In genomic region chr20:50312682-50313187, GRCh38 we compare ENCODE assay signal across 13 cellular contexts.
A peak's percentile ranks its signal among the peaks of the same experiment; 100 is the strongest.
DNase-seq lines count a peak whose midpoint lies in the region; ATAC-seq, FAIRE-seq and TF ChIP-seq lines count a peak whose summit lies in the region.
"Had no signal": no experiment of that assay in that cellular context is flagged by ENCODE, and none has a peak within 500 bp of the region (broad histone marks: within the 10 kb centered on the region; RNA-seq: fewer than 3 reads in every experiment).

No MANE protein-coding gene starts in this region.

- no peak overlapping the region for H3K27ac Mint-ChIP-seq in activated naive CD4-positive, alpha-beta T cell treated with anti-CD3 and anti-CD28 coated beads, Interleukin-2, amount 50 U/mL, for 72 hours

- peak overlapping the region; percentile 76 for H4K91ac ChIP-seq in mesenchymal stem cell (ENCODE audit: low read length)

- no peaks in the 10 kb centered on the region for H3K9me1 ChIP-seq in endothelial cell of umbilical vein (replicated peaks; ENCODE audit: control insufficient read depth, extremely low read depth, insufficient read depth, low read length)

- H2BK15ac ChIP-seq in mesenchymal stem cell (ENCODE audit: low read depth, poor library complexity, severe bottlenecking): no peak overlapping the region

- CTCF ChIA-PET in endothelial cell of umbilical vein (lab: Charles Lee): no interaction called here

- ATAC-seq in activated naive CD4-positive, alpha-beta T cell treated with anti-CD3 and anti-CD28 coated beads, Interleukin-2, amount 50 U/mL, for 72 hours: no peak
- ATAC-seq: GM12878 had no signal

- WGBS in mesenchymal stem cell: 76% methylated on average over 8 of the region's 12 CpGs

- dilution Hi-C loops in endothelial cell of umbilical vein (cut with MboI; ENCODE audit: extremely low pct_ligation_motif_present, low sequenced_read_pairs): no loop called here

- TF ChIP-seq CTCF in endothelial cell of umbilical vein (IDR thresholded peaks at IDR 0.05; ENCODE audit: extremely low read depth in 1 of 2, insufficient read depth in 1 of 2, low read depth in 1 of 2, low read length in 2 of 2): no peak

- no TSS peak for BruUV-seq in endothelial cell of umbilical vein (replicated peaks; lab: Mats Ljungman, UMichigan)

- TF ChIP-seq POLR2A in endothelial cell of umbilical vein (IDR thresholded peaks at IDR 0.05; ENCODE audit: low read depth, low read length): no peak

- no peaks in the 10 kb centered on the region for H3K79me2 ChIP-seq in endothelial cell of umbilical vein (ENCODE audit: control insufficient read depth, insufficient read depth, low read length)

- H3K4me3 ChIP-seq in endothelial cell of umbilical vein (replicated peaks in 1 of 3; ENCODE audit: insufficient read depth in 1 of 3, low read depth in 1 of 3, low read length in 3 of 3): no peak overlapping the region
- no peak overlapping the region for H3K4me3 ChIP-seq in mesenchymal stem cell (ENCODE audit: insufficient read depth in 1 of 2, low read depth in 1 of 2, low read length in 2 of 2)
- H3K4me3 ChIP-seq: GM12878, neural progenitor cell had no signal

- peak overlapping the region; percentile 80 to 85 for H2BK12ac ChIP-seq in mesenchymal stem cell (ENCODE audit: low read length in 2 of 2)

- peak; percentile 7 for DNase-seq in NCI-H446 treated with DMSO at 0.1 percent for 48 hours (lab: John Stamatoyannopoulos, UW)
- DNase-seq in endothelial cell of umbilical vein (ENCODE audit: low read depth, low spot score): peak; percentile 30
- peak; percentile 44 for DNase-seq in mesenchymal stem cell
- peak; percentile 90 for DNase-seq in urothelium cell line (ENCODE audit: low spot score)
- DNase-seq in activated naive CD4-positive, alpha-beta T cell treated with anti-CD3 and anti-CD28 coated beads, Interleukin-2, amount 50 U/mL, for 72 hours (ENCODE audit: low spot score in 2 of 2): no peak
- no peak for DNase-seq in effector CD8-positive, alpha-beta T cell (lab: John Stamatoyannopoulos, UW)
- no peak for DNase-seq in islet precursor cell
- DNase-seq: H9; KBM-7; stimulated activated CD8-positive, alpha-beta memory T cell treated with anti-CD3 and anti-CD28 coated beads, Interleukin-4, amount 100 ng/mL, for 48 hours had no signal

- intact Hi-C loops in endothelial cell of umbilical vein (cut with micrococcal nuclease): no loop called here

- H3K27ac ChIP-seq in endothelial cell of umbilical vein (ENCODE audit: insufficient read depth, low read depth, low read length) (no peak overlapping the region), mesenchymal stem cell (ENCODE audit: low read length, poor library complexity, severe bottlenecking) (no peak overlapping the region)
- H3K27ac ChIP-seq: neural progenitor cell had no signal

- H3K4ac ChIP-seq in mesenchymal stem cell (ENCODE audit: low read depth in 1 of 2, low read length in 2 of 2): peak overlapping the region in 1 of 2 experiments; percentile 9

- H4K20me1 ChIP-seq in endothelial cell of umbilical vein (replicated peaks; ENCODE audit: control insufficient read depth, extremely low read depth, insufficient read depth, low read length): no peaks in the 10 kb centered on the region

- H3K4me2 ChIP-seq in endothelial cell of umbilical vein (ENCODE audit: insufficient read depth, low read length) (no peak overlapping the region), mesenchymal stem cell (ENCODE audit: low read length, poor library complexity, severe bottlenecking) (no peak overlapping the region)
- H3K4me2 ChIP-seq: neural progenitor cell had no signal

- H3K27me3 ChIP-seq in endothelial cell of umbilical vein (ENCODE audit: control insufficient read depth in 2 of 2, insufficient read depth in 2 of 2, low read length in 2 of 2) (peaks cover 0 to 7% of the 10 kb centered on the region in 2 experiments), mesenchymal stem cell (ENCODE audit: control insufficient read depth in 1 of 2, insufficient read depth in 1 of 2, low read length in 2 of 2) (no peaks in the 10 kb centered on the region)
- H3K27me3 ChIP-seq: neural progenitor cell had no signal

- peaks cover 14% of the 10 kb centered on the region for H3K4me1 ChIP-seq in endothelial cell of umbilical vein (ENCODE audit: control insufficient read depth, extremely low read depth, insufficient read depth, low read length)
- H3K4me1 ChIP-seq in mesenchymal stem cell (ENCODE audit: control insufficient read depth, insufficient read depth, low read depth, low read length): peaks cover 31% of the 10 kb centered on the region

- FAIRE-seq in endothelial cell of umbilical vein (lab: Jason Lieb, UNC): peak; percentile 62
- no peak for FAIRE-seq in urothelium cell line (lab: Jason Lieb, UNC)
- FAIRE-seq: GM12878 had no signal

- peak overlapping the region; percentile 80 for H2AK5ac ChIP-seq in mesenchymal stem cell (ENCODE audit: low read length, severe bottlenecking)

- POLR2A ChIA-PET in endothelial cell of umbilical vein (lab: Charles Lee): no interaction called here

- H3K23ac ChIP-seq in mesenchymal stem cell (ENCODE audit: low read length in 2 of 2): no peak overlapping the region

- no peak overlapping the region for H2BK5ac ChIP-seq in mesenchymal stem cell (ENCODE audit: low read depth, low read length, poor library complexity, severe bottlenecking)

- no peaks in the 10 kb centered on the region for H3K9me3 Mint-ChIP-seq in activated naive CD4-positive, alpha-beta T cell treated with anti-CD3 and anti-CD28 coated beads, Interleukin-2, amount 50 U/mL, for 72 hours
- H3K9me3 Mint-ChIP-seq: dendritic cell treated with granulocyte-macrophage colony-stimulating factor and Interleukin-4, amounts not matched to agents 40 ng/mL and 50 ng/mL, for 4 days; H9; neural progenitor cell had no signal

- H2AFZ ChIP-seq in endothelial cell of umbilical vein (ENCODE audit: low read depth, low read length) (no peak overlapping the region), mesenchymal stem cell (ENCODE audit: low read depth, low read length) (no peak overlapping the region)
- H2AFZ ChIP-seq: neural progenitor cell had no signal

- H3K9ac ChIP-seq in endothelial cell of umbilical vein (replicated peaks; ENCODE audit: extremely low read depth, insufficient read depth, low read length): no peak overlapping the region
- peak overlapping the region; percentile 24 for H3K9ac ChIP-seq in mesenchymal stem cell (ENCODE audit: low read length)
- H3K9ac ChIP-seq: neural progenitor cell had no signal

- no peaks in the 10 kb centered on the region for H3K36me3 Mint-ChIP-seq in activated naive CD4-positive, alpha-beta T cell treated with anti-CD3 and anti-CD28 coated beads, Interleukin-2, amount 50 U/mL, for 72 hours
- H3K36me3 Mint-ChIP-seq: neural progenitor cell had no signal

- H3K9me3 ChIP-seq in endothelial cell of umbilical vein (replicated peaks; ENCODE audit: control insufficient read depth, insufficient read depth, low read length) (no peaks in the 10 kb centered on the region), mesenchymal stem cell (ENCODE audit: control insufficient read depth, low read length) (no peaks in the 10 kb centered on the region)

- H3K14ac ChIP-seq in mesenchymal stem cell (ENCODE audit: low read length in 2 of 2): no peak overlapping the region

- peak overlapping the region; percentile 15 to 58 for H3K18ac ChIP-seq in mesenchymal stem cell (ENCODE audit: low read depth in 1 of 2, low read length in 2 of 2)

- no peaks in the 10 kb centered on the region for H3K79me1 ChIP-seq in mesenchymal stem cell (replicated peaks; ENCODE audit: low read length, poor library complexity, severe bottlenecking)

- H4K8ac ChIP-seq in mesenchymal stem cell (ENCODE audit: low read length): no peak overlapping the region

- peak overlapping the region; percentile 76 for H2BK120ac ChIP-seq in mesenchymal stem cell (ENCODE audit: low read depth, low read length)

- no peaks in the 10 kb centered on the region for H3K36me3 ChIP-seq in endothelial cell of umbilical vein (ENCODE audit: control insufficient read depth in 2 of 2, extremely low read depth in 1 of 2, insufficient read depth in 2 of 2, low read length in 2 of 2)
- no peaks in the 10 kb centered on the region for H3K36me3 ChIP-seq in mesenchymal stem cell (ENCODE audit: control insufficient read depth in 1 of 2, insufficient read depth in 2 of 2, low read depth in 1 of 2, low read length in 2 of 2)
- H3K36me3 ChIP-seq: neural progenitor cell had no signal

TF ChIP-seq in endothelial cell of umbilical vein, 7 proteins besides CTCF, POLR2A, EP300 and RAD21:
- TF ChIP-seq FOS (IDR thresholded peaks at IDR 0.05; ENCODE audit: borderline replicate concordance, insufficient read depth, low read length) (no peak), MYC (IDR thresholded peaks at IDR 0.05; ENCODE audit: low read depth, low read length) (no peak), GATA2 (IDR thresholded peaks at IDR 0.05; ENCODE audit: insufficient read depth, insufficient read length, low read depth, low read length) (no peak), EZH2 (IDR thresholded peaks at IDR 0.05; ENCODE audit: borderline replicate concordance, low read depth, low read length, severe bottlenecking) (no peak), JUN (IDR thresholded peaks at IDR 0.05; ENCODE audit: borderline replicate concordance, insufficient read depth, insufficient read length, low read depth) (no peak), POLR2AphosphoS5 (IDR thresholded peaks at IDR 0.05; ENCODE audit: insufficient read depth, low read depth, low read length) (no peak)
- TF ChIP-seq, protein P1, sequence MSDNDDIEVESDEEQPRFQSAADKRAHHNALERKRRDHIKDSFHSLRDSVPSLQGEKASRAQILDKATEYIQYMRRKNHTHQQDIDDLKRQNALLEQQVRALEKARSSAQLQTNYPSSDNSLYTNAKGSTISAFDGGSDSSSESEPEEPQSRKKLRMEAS (IDR thresholded peaks at IDR 0.05; ENCODE audit: insufficient read depth, insufficient read length): no peak

Comparison
In these comparisons a context has a peak if more than half of its experiments do, and no peak if none do; other contexts are left out.
1. DNase-seq: peak in NCI-H446 treated with DMSO at 0.1 percent for 48 hours (single experiment), endothelial cell of umbilical vein (single experiment), mesenchymal stem cell (single experiment) and urothelium cell line (single experiment); none in activated naive CD4-positive, alpha-beta T cell treated with anti-CD3 and anti-CD28 coated beads, Interleukin-2, amount 50 U/mL, for 72 hours (0 of 2), effector CD8-positive, alpha-beta T cell (single experiment) and islet precursor cell (single experiment).